Comparison of ENCODE assay signal across 12 cellular contexts in genomic region chr2:55887906-55888625, GRCh38. TPM values are rescaled to one million over a fixed set of nuclear protein-coding genes. Genes with fewer than 3 reads are reported as not detected.
DNase-seq lines count a peak whose midpoint lies in the region; ATAC-seq lines count a peak whose summit lies in the region.
"Had no signal": no experiment of that assay in that cellular context is flagged by ENCODE, and none has a peak within 500 bp of the region (broad histone marks: within the 10 kb centered on the region; RNA-seq: fewer than 3 reads in every experiment).

No MANE protein-coding gene starts in this region.

- peak; percentile 76 for DNase-seq in EL
- DNase-seq in NCI-H526 (lab: John Stamatoyannopoulos, UW), result peak; percentile 83 to 85
- peak; percentile 51 to 90 for DNase-seq in dermis microvascular lymphatic vessel endothelial cell (ENCODE audit: low read depth in 2 of 2)
- peak; percentile 7 for DNase-seq in pons (ENCODE audit: low spot score)
- DNase-seq in central memory CD4-positive, alpha-beta T cell, result no peak
- no peak for DNase-seq in NK-92 treated with Interleukin-12 subunit alpha and Interleukin-12 subunit beta, amount 100 ng/mL, for 24 hours (lab: John Stamatoyannopoulos, UW)
- DNase-seq in posterior vena cava (ENCODE audit: low spot score), result no peak
- DNase-seq: activated effector memory CD4-positive, alpha-beta T cell treated with anti-CD3 and anti-CD28 coated beads, Interleukin-2, amount 50 U/mL, for 16 hours; GOT3; NCI-H146; Peyer's patch had no signal

- ATAC-seq in GM18907 (IDR thresholded peaks at IDR 0.05; ENCODE audit: unreplicated experiment), result no peak

- intact Hi-C loops in posterior vena cava (cut with DNase I), result no loop called here

RNA-seq across cellular contexts. Expression of gene EFEMP1, which starts 35.5 kb away (rescaled TPM):
- 3,306 and 7,589 TPM in 2 replicates for total RNA-seq in dermis microvascular lymphatic vessel endothelial cell
- 100 to 1,000 TPM; 327 to 476 TPM for total RNA-seq in posterior vena cava

Comparison
In these comparisons a context has a peak if more than half of its experiments do, and no peak if none do; other contexts are left out.
1. DNase-seq: peak in EL (single experiment), NCI-H526 (2 of 2), dermis microvascular lymphatic vessel endothelial cell (2 of 2) and pons (single experiment); none in central memory CD4-positive, alpha-beta T cell (single experiment), NK-92 treated with Interleukin-12 subunit alpha and Interleukin-12 subunit beta, amount 100 ng/mL, for 24 hours (single experiment) and posterior vena cava (single experiment).